ENCODE assay signal across 8 cellular contexts in genomic region chr19:4723465-4724251, GRCh38. TPM values are rescaled to one million over a fixed set of nuclear protein-coding genes. Genes with fewer than 3 reads are reported as not detected.
DNase-seq lines count a peak whose midpoint lies in the region; ATAC-seq lines count a peak whose summit lies in the region.

DPP9 (minus strand) TSS chr19:4723842; CDS start chr19:4719906, 3,936 bp downstream.

- H3K9me3 ChIP-seq in BLaER1 treated with 17β-estradiol and CSF1 and Interleukin-3, amounts not matched to agents 10 nM and 100 nM (replicated peaks in 1 of 11) = no peaks in the 10 kb centered on the region

- peaks cover 15 to 36% (median 28%) of the 10 kb centered on the region in 10 experiments for H3K4me1 ChIP-seq in BLaER1 treated with 17β-estradiol and CSF1 and Interleukin-3, amounts not matched to agents 10 nM and 100 nM

- no peaks in the 10 kb centered on the region for H3K27me3 ChIP-seq in BLaER1 treated with 17β-estradiol and CSF1 and Interleukin-3, amounts not matched to agents 10 nM and 100 nM

- POLR2A ChIA-PET in activated CD4-positive, alpha-beta T cell treated with anti-CD3 and anti-CD28 coated beads, Interleukin-2, amount 10 ng/mL, durations not matched to agents 7 days and 5 days (lab: Charles Lee) = interaction anchor here (1.1 kb wide), 1 partner anchor 67 kb away, joined by 3 read pairs; the partner anchor contains the start of gene FEM1A

- ATAC-seq in GM19328 (IDR thresholded peaks at IDR 0.05; ENCODE audit: unreplicated experiment) (peak; percentile 89), HG03520 (IDR thresholded peaks at IDR 0.05; ENCODE audit: unreplicated experiment) (peak; percentile 94), left colon (peak; percentile 88)

- peak within 1 kb of the TSS; percentile 82 to 96 (median 91) for H3K27ac ChIP-seq in BLaER1 treated with 17β-estradiol and CSF1 and Interleukin-3, amounts not matched to agents 10 nM and 100 nM

- no peaks in the 10 kb centered on the region for H3K9me3 Mint-ChIP-seq in activated CD4-positive, alpha-beta T cell treated with anti-CD3 and anti-CD28 coated beads, Interleukin-2, amount 10 ng/mL, durations not matched to agents 7 days and 5 days

- peak within 1 kb of the TSS; percentile 93 for H3K27ac Mint-ChIP-seq in activated CD4-positive, alpha-beta T cell treated with anti-CD3 and anti-CD28 coated beads, Interleukin-2, amount 10 ng/mL, durations not matched to agents 7 days and 5 days

- DNase-seq in NCI-H69 (lab: John Stamatoyannopoulos, UW) (peak; percentile 99), cortex of kidney (lab: John Stamatoyannopoulos, UW) (peak; percentile 57), left colon (peak; percentile 96)
- DNase-seq in activated CD4-positive, alpha-beta T cell treated with anti-CD3 and anti-CD28 coated beads, Interleukin-2, amount 10 ng/mL, durations not matched to agents 7 days and 5 days = peak; percentile 97
- DNase-seq in stimulated activated CD4-positive, alpha-beta T cell treated with anti-CD3 and anti-CD28 coated beads, Interleukin-1b, Interleukin-23, amount 100 ng/mL, for 48 hours = peak; percentile 98

- peak within 1 kb of the TSS; percentile 100 for H3K4me3 Mint-ChIP-seq in activated CD4-positive, alpha-beta T cell treated with anti-CD3 and anti-CD28 coated beads, Interleukin-2, amount 10 ng/mL, durations not matched to agents 7 days and 5 days

- peak within 1 kb of the TSS; percentile 93 to 100 (median 98) for H3K4me3 ChIP-seq in BLaER1 treated with 17β-estradiol and CSF1 and Interleukin-3, amounts not matched to agents 10 nM and 100 nM

- peak within 1 kb of the TSS; percentile 85 to 97 (median 96) for H3K9ac ChIP-seq in BLaER1 treated with 17β-estradiol and CSF1 and Interleukin-3, amounts not matched to agents 10 nM and 100 nM

- intact Hi-C loops in left colon (cut with DNase I, micrococcal nuclease) = no loop called here

- peaks cover 30 to 37% (median 32%) of the 10 kb centered on the region in 11 experiments for H3K36me3 ChIP-seq in BLaER1 treated with 17β-estradiol and CSF1 and Interleukin-3, amounts not matched to agents 10 nM and 100 nM

- H3K36me3 Mint-ChIP-seq in activated CD4-positive, alpha-beta T cell treated with anti-CD3 and anti-CD28 coated beads, Interleukin-2, amount 10 ng/mL, durations not matched to agents 7 days and 5 days (ENCODE audit: low read depth) = peaks cover 22% of the 10 kb centered on the region

- CTCF ChIA-PET in activated CD4-positive, alpha-beta T cell treated with anti-CD3 and anti-CD28 coated beads, Interleukin-2, amount 10 ng/mL, durations not matched to agents 7 days and 5 days (lab: Charles Lee) = interaction anchor here (1.1 to 12.3 kb wide), 3 partner anchors 9 to 67 kb away, joined by 3 to 105 read pairs (median 4); partner anchors contain the start of gene FEM1A

- peaks cover 28% of the 10 kb centered on the region for H3K4me1 Mint-ChIP-seq in activated CD4-positive, alpha-beta T cell treated with anti-CD3 and anti-CD28 coated beads, Interleukin-2, amount 10 ng/mL, durations not matched to agents 7 days and 5 days

- peaks cover 29 to 46% (median 39%) of the 10 kb centered on the region in 11 experiments; a peak in 20 of 22 replicates for H4K20me1 ChIP-seq in BLaER1 treated with 17β-estradiol and CSF1 and Interleukin-3, amounts not matched to agents 10 nM and 100 nM

- H3K4me2 ChIP-seq in BLaER1 treated with 17β-estradiol and CSF1 and Interleukin-3, amounts not matched to agents 10 nM and 100 nM = peak within 1 kb of the TSS; percentile 94 to 100 (median 99)

- peaks cover 9% of the 10 kb centered on the region for H3K27me3 Mint-ChIP-seq in activated CD4-positive, alpha-beta T cell treated with anti-CD3 and anti-CD28 coated beads, Interleukin-2, amount 10 ng/mL, durations not matched to agents 7 days and 5 days

RNA-seq across cellular contexts. Expression of gene DPP9, which starts in this region (rescaled TPM):
- 10 to 100 TPM; 70.5 to 79.3 TPM for total RNA-seq in activated CD4-positive, alpha-beta T cell treated with anti-CD3 and anti-CD28 coated beads, Interleukin-2, amount 10 ng/mL, durations not matched to agents 7 days and 5 days
- 10 to 100 TPM; 59.9 to 72.8 TPM for total RNA-seq in left colon

Comparison
In these comparisons a context has a peak if more than half of its experiments do, and no peak if none do; other contexts are left out.
1. Peak in every context shown above with its lines: DNase-seq, ATAC-seq, H3K4me3 ChIP-seq and H3K27ac ChIP-seq.